ENCODE assay signal across 1 cellular context in the genomic region with DNA sequence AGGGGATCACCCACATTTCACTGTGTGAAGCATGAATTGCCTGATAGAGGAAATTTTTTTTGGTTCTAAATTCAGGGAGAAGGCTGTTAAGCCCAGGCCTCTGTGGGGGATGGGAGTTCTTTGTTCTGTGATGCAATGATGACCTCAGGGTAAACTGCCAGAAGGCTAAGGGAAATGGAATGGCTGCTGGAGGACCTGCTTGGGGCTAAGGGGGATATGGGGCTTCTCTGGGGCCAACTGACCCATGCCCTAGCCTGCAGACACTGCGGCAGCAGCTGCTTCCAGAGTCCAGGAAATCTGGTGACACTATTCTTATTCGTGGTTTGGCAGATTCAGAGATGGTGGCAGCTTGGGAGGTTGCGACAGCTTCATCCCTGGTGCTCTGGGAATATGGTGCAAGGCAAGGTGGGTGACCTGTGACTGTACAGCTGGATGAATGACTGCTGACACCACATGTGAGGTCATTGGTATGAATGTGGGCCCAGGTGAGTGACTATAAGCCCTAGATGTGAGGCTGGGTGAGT.
TF ChIP-seq lines count a peak whose summit lies in the region.

No MANE protein-coding gene starts in this region.

TF ChIP-seq in HepG2, 621 proteins besides CTCF, POLR2A, EP300 and RAD21:
- TF ChIP-seq ZNF569 (CRISPR knock-in tag; IDR thresholded peaks at IDR 0.05; ENCODE audit: borderline replicate concordance) (no peak), KLF15 (CRISPR knock-in tag; IDR thresholded peaks at IDR 0.05; ENCODE audit: borderline replicate concordance) (no peak), CEBPB (IDR thresholded peaks at IDR 0.05; ENCODE audit: borderline replicate concordance, low read depth, low read length) (peak; percentile 14; the same call in 1 of the 2 replicates), ZNF788 (CRISPR knock-in tag; IDR thresholded peaks at IDR 0.05; ENCODE audit: borderline replicate concordance) (no peak), CREB1 (IDR thresholded peaks at IDR 0.05) (0 out of 2 replicates have a peak, but pooled peaks have one; percentile 8), CREB1 (CRISPR knock-in tag; IDR thresholded peaks at IDR 0.05) (no peak), TBX2 (CRISPR knock-in tag; IDR thresholded peaks at IDR 0.05; ENCODE audit: borderline replicate concordance) (0 out of 2 replicates have a peak, but pooled peaks have one; percentile 16), NR2F6 (IDR thresholded peaks at IDR 0.05) (0 out of 2 replicates have a peak, but pooled peaks have one; percentile 33), NR2F6 (CRISPR knock-in tag; IDR thresholded peaks at IDR 0.05) (no peak), ZNF382 (CRISPR knock-in tag; IDR thresholded peaks at IDR 0.05; ENCODE audit: borderline replicate concordance) (no peak), ADNP (CRISPR knock-in tag; IDR thresholded peaks at IDR 0.05) (no peak), ATF7 (IDR thresholded peaks at IDR 0.05) (0 out of 2 replicates have a peak, but pooled peaks have one; percentile 8), ATF7 (CRISPR knock-in tag; IDR thresholded peaks at IDR 0.05) (no peak), CEBPG (CRISPR knock-in tag; IDR thresholded peaks at IDR 0.05) (peak; percentile 31; the same call in 1 of the 2 replicates), CCDC6 (CRISPR knock-in tag; IDR thresholded peaks at IDR 0.05) (no peak), ZNF281 (CRISPR knock-in tag; IDR thresholded peaks at IDR 0.05; ENCODE audit: borderline replicate concordance) (peak; percentile 80), EHMT2 (IDR thresholded peaks at IDR 0.05; ENCODE audit: borderline replicate concordance, low read depth, low read length) (no peak)
- TF ChIP-seq, protein P1, sequence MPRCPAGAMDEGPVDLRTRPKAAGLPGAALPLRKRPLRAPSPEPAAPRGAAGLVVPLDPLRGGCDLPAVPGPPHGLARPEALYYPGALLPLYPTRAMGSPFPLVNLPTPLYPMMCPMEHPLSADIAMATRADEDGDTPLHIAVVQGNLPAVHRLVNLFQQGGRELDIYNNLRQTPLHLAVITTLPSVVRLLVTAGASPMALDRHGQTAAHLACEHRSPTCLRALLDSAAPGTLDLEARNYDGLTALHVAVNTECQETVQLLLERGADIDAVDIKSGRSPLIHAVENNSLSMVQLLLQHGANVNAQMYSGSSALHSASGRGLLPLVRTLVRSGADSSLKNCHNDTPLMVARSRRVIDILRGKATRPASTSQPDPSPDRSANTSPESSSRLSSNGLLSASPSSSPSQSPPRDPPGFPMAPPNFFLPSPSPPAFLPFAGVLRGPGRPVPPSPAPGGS (CRISPR knock-in tag; IDR thresholded peaks at IDR 0.05) = no peak
- TF ChIP-seq, protein P2, sequence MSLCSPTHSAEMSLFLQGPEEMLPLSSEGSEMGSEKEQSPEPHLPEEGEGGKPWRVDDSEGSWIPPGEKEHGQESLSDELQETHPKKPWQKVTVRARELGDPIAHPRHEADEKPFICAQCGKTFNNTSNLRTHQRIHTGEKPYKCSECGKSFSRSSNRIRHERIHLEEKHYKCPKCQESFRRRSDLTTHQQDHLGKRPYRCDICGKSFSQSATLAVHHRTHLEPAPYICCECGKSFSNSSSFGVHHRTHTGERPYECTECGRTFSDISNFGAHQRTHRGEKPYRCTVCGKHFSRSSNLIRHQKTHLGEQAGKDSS (CRISPR knock-in tag; IDR thresholded peaks at IDR 0.05; ENCODE audit: borderline replicate concordance, low read depth) = no peak
